31 cellular contexts compared by ENCODE assay signal in genomic region chr6:4259391-4259790, GRCh38.
"Had no signal": no experiment of that assay in that cellular context is flagged by ENCODE, and none has a peak within 500 bp of the region (broad histone marks: within the 10 kb centered on the region; RNA-seq: fewer than 3 reads in every experiment).

No MANE protein-coding gene starts in this region.

- H3K36me3 Mint-ChIP-seq: activated CD4-positive, alpha-beta memory T cell treated with anti-CD3 and anti-CD28 coated beads for 36 hours; activated CD8-positive, alpha-beta memory T cell treated with anti-CD3 and anti-CD28 coated beads, Interleukin-2, amount 10 ng/mL, durations not matched to agents 7 days and 5 days; activated naive CD4-positive, alpha-beta T cell treated with anti-CD3 and anti-CD28 coated beads, Interleukin-2, amount 50 U/mL, for 24 hours; activated naive CD8-positive, alpha-beta T cell treated with anti-CD3 and anti-CD28 coated beads for 36 hours had no signal

- H3K27ac Mint-ChIP-seq: activated CD4-positive, alpha-beta memory T cell treated with anti-CD3 and anti-CD28 coated beads for 36 hours; activated CD4-positive, alpha-beta T cell treated with anti-CD3 and anti-CD28 coated beads for 36 hours; activated CD4-positive, alpha-beta T cell treated with anti-CD3 and anti-CD28 coated beads, Interleukin-2, amount 10 ng/mL, durations not matched to agents 24 days and 14 days; activated CD8-positive, alpha-beta memory T cell treated with anti-CD3 and anti-CD28 coated beads, Interleukin-2, amount 10 ng/mL, durations not matched to agents 7 days and 5 days; activated CD8-positive, alpha-beta T cell treated with anti-CD3 and anti-CD28 coated beads, Interleukin-2, amount 10 ng/mL, durations not matched to agents 7 days and 5 days; activated naive CD4-positive, alpha-beta T cell treated with anti-CD3 and anti-CD28 coated beads for 36 hours; activated naive CD4-positive, alpha-beta T cell treated with anti-CD3 and anti-CD28 coated beads, Interleukin-2, amount 50 U/mL, for 24 hours; activated naive CD8-positive, alpha-beta T cell treated with anti-CD3 and anti-CD28 coated beads for 36 hours; activated naive CD8-positive, alpha-beta T cell treated with anti-CD3 and anti-CD28 coated beads, Interleukin-2, amount 50 U/mL, for 24 hours; activated T-helper 1 cell treated with anti-CD3 and anti-CD28 coated beads, Interleukin-12 subunit alpha, Interleukin-12 subunit beta, Interleukin-2, Interleukin-4 antibody, amounts not matched to agents 30 ng/mL and 10 ng/mL and 1 ng/mL, durations not matched to agents 14 hours and 24 hours and 36 hours; activated T-helper 2 cell treated with anti-CD3 and anti-CD28 coated beads, Interferon-gamma antibody, Interleukin-2, Interleukin-4, amounts not matched to agents 10 μg/mL and 5 μg/mL and 100 μg/mL, durations not matched to agents 14 hours and 24 hours and 36 hours; effector memory CD8-positive, alpha-beta T cell; T-helper 17 cell; T-helper 2 cell treated with Interferon-gamma antibody and Interleukin-4, amounts not matched to agents 5 μg/mL and 100 μg/mL, for 36 hours had no signal

- H3K4me3 Mint-ChIP-seq: activated CD4-positive, alpha-beta memory T cell treated with anti-CD3 and anti-CD28 coated beads for 36 hours; activated CD4-positive, alpha-beta T cell treated with anti-CD3 and anti-CD28 coated beads for 36 hours; activated CD4-positive, alpha-beta T cell treated with anti-CD3 and anti-CD28 coated beads, Interleukin-2, amount 10 ng/mL, durations not matched to agents 24 days and 14 days; activated CD8-positive, alpha-beta memory T cell treated with anti-CD3 and anti-CD28 coated beads, Interleukin-2, amount 10 ng/mL, durations not matched to agents 7 days and 5 days; activated CD8-positive, alpha-beta T cell treated with anti-CD3 and anti-CD28 coated beads, Interleukin-2, amount 10 ng/mL, durations not matched to agents 7 days and 5 days; activated naive CD4-positive, alpha-beta T cell treated with anti-CD3 and anti-CD28 coated beads for 36 hours; activated naive CD4-positive, alpha-beta T cell treated with anti-CD3 and anti-CD28 coated beads, Interleukin-2, amount 50 U/mL, for 24 hours; activated naive CD8-positive, alpha-beta T cell treated with anti-CD3 and anti-CD28 coated beads for 36 hours; activated naive CD8-positive, alpha-beta T cell treated with anti-CD3 and anti-CD28 coated beads, Interleukin-2, amount 50 U/mL, for 24 hours; activated T-helper 1 cell treated with anti-CD3 and anti-CD28 coated beads, Interleukin-12 subunit alpha, Interleukin-12 subunit beta, Interleukin-2, Interleukin-4 antibody, amounts not matched to agents 30 ng/mL and 10 ng/mL and 1 ng/mL, durations not matched to agents 14 hours and 24 hours and 36 hours; effector memory CD8-positive, alpha-beta T cell; T-helper 17 cell; T-helper 2 cell treated with Interferon-gamma antibody and Interleukin-4, amounts not matched to agents 5 μg/mL and 100 μg/mL, for 36 hours had no signal

- H3K27me3 Mint-ChIP-seq: activated CD4-positive, alpha-beta memory T cell treated with anti-CD3 and anti-CD28 coated beads for 36 hours; activated CD4-positive, alpha-beta T cell treated with anti-CD3 and anti-CD28 coated beads, Interleukin-2, amount 10 ng/mL, durations not matched to agents 24 days and 14 days; activated naive CD8-positive, alpha-beta T cell treated with anti-CD3 and anti-CD28 coated beads, Interleukin-2, amount 50 U/mL, for 24 hours had no signal

- H3K4me1 Mint-ChIP-seq: activated CD4-positive, alpha-beta T cell treated with anti-CD3 and anti-CD28 coated beads for 36 hours; activated CD4-positive, alpha-beta T cell treated with anti-CD3 and anti-CD28 coated beads, Interleukin-2, amount 10 ng/mL, durations not matched to agents 24 days and 14 days; activated CD8-positive, alpha-beta memory T cell treated with anti-CD3 and anti-CD28 coated beads, Interleukin-2, amount 10 ng/mL, durations not matched to agents 7 days and 5 days; activated naive CD4-positive, alpha-beta T cell treated with anti-CD3 and anti-CD28 coated beads, Interleukin-2, amount 50 U/mL, for 24 hours; activated naive CD8-positive, alpha-beta T cell treated with anti-CD3 and anti-CD28 coated beads for 36 hours; activated naive CD8-positive, alpha-beta T cell treated with anti-CD3 and anti-CD28 coated beads, Interleukin-2, amount 50 U/mL, for 24 hours; T-helper 17 cell had no signal

- H3K9me3 ChIP-seq: adrenal gland, body of pancreas, esophagus squamous epithelium had no signal

- H3K9me3 Mint-ChIP-seq: activated CD4-positive, alpha-beta memory T cell treated with anti-CD3 and anti-CD28 coated beads for 36 hours; activated CD4-positive, alpha-beta T cell treated with anti-CD3 and anti-CD28 coated beads, Interleukin-2, amount 10 ng/mL, durations not matched to agents 24 days and 14 days; activated naive CD4-positive, alpha-beta T cell treated with anti-CD3 and anti-CD28 coated beads for 36 hours; activated naive CD4-positive, alpha-beta T cell treated with anti-CD3 and anti-CD28 coated beads, Interleukin-2, amount 50 U/mL, for 24 hours; activated naive CD8-positive, alpha-beta T cell treated with anti-CD3 and anti-CD28 coated beads for 36 hours; activated naive CD8-positive, alpha-beta T cell treated with anti-CD3 and anti-CD28 coated beads, Interleukin-2, amount 50 U/mL, for 24 hours; activated T-helper 1 cell treated with anti-CD3 and anti-CD28 coated beads, Interleukin-12 subunit alpha, Interleukin-12 subunit beta, Interleukin-2, Interleukin-4 antibody, amounts not matched to agents 30 ng/mL and 10 ng/mL and 1 ng/mL, durations not matched to agents 14 hours and 24 hours and 36 hours; activated T-helper 2 cell treated with anti-CD3 and anti-CD28 coated beads, Interferon-gamma antibody, Interleukin-2, Interleukin-4, amounts not matched to agents 10 μg/mL and 5 μg/mL and 100 μg/mL, durations not matched to agents 14 hours and 24 hours and 36 hours; effector memory CD8-positive, alpha-beta T cell; T-helper 2 cell treated with Interferon-gamma antibody and Interleukin-4, amounts not matched to agents 5 μg/mL and 100 μg/mL, for 36 hours had no signal

- H3K36me3 ChIP-seq: adrenal gland, esophagus squamous epithelium had no signal

- H3K4me1 ChIP-seq: adrenal gland, body of pancreas had no signal

- H3K27me3 ChIP-seq: adrenal gland, body of pancreas, esophagus squamous epithelium had no signal

- H3K27ac ChIP-seq: adrenal gland, body of pancreas, esophagus squamous epithelium had no signal

- H3K4me3 ChIP-seq: adrenal gland, body of pancreas, esophagus squamous epithelium had no signal

- DNase-seq: activated CD4-positive, alpha-beta memory T cell treated with anti-CD3 and anti-CD28 coated beads for 36 hours; activated CD4-positive, alpha-beta T cell treated with anti-CD3 and anti-CD28 coated beads for 36 hours; activated CD4-positive, alpha-beta T cell treated with anti-CD3 and anti-CD28 coated beads, Interleukin-2, amount 10 ng/mL, durations not matched to agents 24 days and 14 days; activated CD4-positive, CD25-positive, alpha-beta regulatory T cell; activated CD4-positive, CD25-positive, alpha-beta regulatory T cell treated with anti-CD3 and anti-CD28 coated beads, Interleukin-2, amount 50 U/mL, for 72 hours; activated CD8-positive, alpha-beta memory T cell treated with anti-CD3 and anti-CD28 coated beads, Interleukin-2, amount 10 ng/mL, durations not matched to agents 7 days and 5 days; activated CD8-positive, alpha-beta memory T cell treated with anti-CD3 and anti-CD28 coated beads, Interleukin-2, amount 50 U/mL, for 4 hours; activated CD8-positive, alpha-beta T cell treated with anti-CD3 and anti-CD28 coated beads, Interleukin-2, amount 10 ng/mL, durations not matched to agents 7 days and 5 days; activated effector memory CD4-positive, alpha-beta T cell treated with anti-CD3 and anti-CD28 coated beads, Interleukin-2, amount 50 U/mL, for 16 hours; activated naive CD4-positive, alpha-beta T cell treated with anti-CD3 and anti-CD28 coated beads for 36 hours; activated naive CD8-positive, alpha-beta T cell treated with anti-CD3 and anti-CD28 coated beads for 36 hours; activated naive CD8-positive, alpha-beta T cell treated with anti-CD3 and anti-CD28 coated beads, Interleukin-2, amount 50 U/mL, for 24 hours; activated T-cell treated with anti-CD3 and anti-CD28 coated beads, Interleukin-2, amount 50 U/mL, for 1 hour; activated T-cell treated with anti-CD3 and anti-CD28 coated beads, Interleukin-2, amount 50 U/mL, for 48 hours; adrenal gland; amygdala; aorta; body of pancreas; caudate nucleus; cortex of kidney; effector CD4-positive, alpha-beta T cell; effector memory CD8-positive, alpha-beta T cell; esophagus squamous epithelium; head of caudate nucleus; T-helper 1 cell; T-helper 17 cell; T1000 had no signal
